8 cellular contexts compared by ENCODE assay signal in the genomic region with DNA sequence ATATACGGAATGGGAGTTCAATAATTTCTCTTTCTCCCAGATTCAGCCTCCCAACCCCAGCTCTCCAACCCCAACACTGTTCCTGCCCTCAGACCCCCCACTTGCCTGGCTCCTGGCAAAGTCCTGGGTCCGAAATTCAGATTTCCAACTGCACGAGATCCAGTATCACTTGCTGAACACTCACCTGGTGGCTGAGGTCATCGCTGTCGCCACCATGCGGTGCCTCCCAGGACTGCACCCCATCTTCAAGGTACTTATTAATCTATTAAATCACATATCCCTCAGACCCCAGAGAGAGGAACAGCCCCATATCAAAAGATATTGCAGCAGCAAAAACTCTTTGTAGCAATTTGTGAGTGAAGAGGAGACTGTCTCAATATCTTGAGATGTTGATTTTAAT. TPM values are rescaled to one million over a fixed set of nuclear protein-coding genes. Genes with fewer than 3 reads are reported as not detected.
A peak's percentile ranks its signal among the peaks of the same experiment; 100 is the strongest.
DNase-seq lines count a peak whose midpoint lies in the region; ATAC-seq lines count a peak whose summit lies in the region.

No MANE protein-coding gene starts in this region.

- no peaks in the 10 kb centered on the region for H3K9me3 Mint-ChIP-seq in activated naive CD4-positive, alpha-beta T cell treated with anti-CD3 and anti-CD28 coated beads, Interleukin-2, amount 10 ng/mL, durations not matched to agents 7 days and 5 days
- H3K9me3 Mint-ChIP-seq in stimulated activated memory B cell treated with anti-CD40 and anti-IgM and Interleukin-4, amounts not matched to agents 10 μg/mL and 1 μg/mL and 100 μg/mL, for 72 hours: no peaks in the 10 kb centered on the region

- no peak overlapping the region for H3K27ac Mint-ChIP-seq in activated naive CD4-positive, alpha-beta T cell treated with anti-CD3 and anti-CD28 coated beads, Interleukin-2, amount 10 ng/mL, durations not matched to agents 7 days and 5 days
- H3K27ac Mint-ChIP-seq in stimulated activated memory B cell treated with anti-CD40 and anti-IgM and Interleukin-4, amounts not matched to agents 10 μg/mL and 1 μg/mL and 100 μg/mL, for 72 hours: no peak overlapping the region

- CTCF ChIA-PET in activated naive CD4-positive, alpha-beta T cell treated with anti-CD3 and anti-CD28 coated beads, Interleukin-2, amount 10 ng/mL, durations not matched to agents 7 days and 5 days (lab: Charles Lee): interaction anchor here (10.6 kb wide), 1 partner anchor 87 kb away, joined by 214 read pairs; no protein-coding TSS in a partner anchor

- peaks cover 48% of the 10 kb centered on the region for H3K36me3 Mint-ChIP-seq in activated naive CD4-positive, alpha-beta T cell treated with anti-CD3 and anti-CD28 coated beads, Interleukin-2, amount 10 ng/mL, durations not matched to agents 7 days and 5 days
- peaks cover 66% of the 10 kb centered on the region for H3K36me3 Mint-ChIP-seq in stimulated activated memory B cell treated with anti-CD40 and anti-IgM and Interleukin-4, amounts not matched to agents 10 μg/mL and 1 μg/mL and 100 μg/mL, for 72 hours

- no peaks in the 10 kb centered on the region for H3K27me3 Mint-ChIP-seq in activated naive CD4-positive, alpha-beta T cell treated with anti-CD3 and anti-CD28 coated beads, Interleukin-2, amount 10 ng/mL, durations not matched to agents 7 days and 5 days
- H3K27me3 Mint-ChIP-seq in stimulated activated memory B cell treated with anti-CD40 and anti-IgM and Interleukin-4, amounts not matched to agents 10 μg/mL and 1 μg/mL and 100 μg/mL, for 72 hours: no peaks in the 10 kb centered on the region

- DNase-seq in AG20443 (ENCODE audit: low spot score) (peak; percentile 40), HT-29 (ENCODE audit: low spot score) (peak; percentile 4), left lobe of liver (ENCODE audit: low spot score) (no peak), SK-N-DZ (ENCODE audit: low spot score) (no peak), NCI-H187 (lab: John Stamatoyannopoulos, UW) (no peak)
- peak; percentile 62 for DNase-seq in activated naive CD4-positive, alpha-beta T cell treated with anti-CD3 and anti-CD28 coated beads, Interleukin-2, amount 10 ng/mL, durations not matched to agents 7 days and 5 days

- ATAC-seq in left lobe of liver (peak; percentile 18), HG02763 (IDR thresholded peaks at IDR 0.05; ENCODE audit: unreplicated experiment) (no peak)
- ATAC-seq in stimulated activated memory B cell treated with anti-CD40 and anti-IgM and Interleukin-4, amounts not matched to agents 10 μg/mL and 1 μg/mL and 100 μg/mL, for 72 hours: no peak

- peaks cover 6% of the 10 kb centered on the region for H3K4me1 Mint-ChIP-seq in activated naive CD4-positive, alpha-beta T cell treated with anti-CD3 and anti-CD28 coated beads, Interleukin-2, amount 10 ng/mL, durations not matched to agents 7 days and 5 days
- peaks cover 31% of the 10 kb centered on the region for H3K4me1 Mint-ChIP-seq in stimulated activated memory B cell treated with anti-CD40 and anti-IgM and Interleukin-4, amounts not matched to agents 10 μg/mL and 1 μg/mL and 100 μg/mL, for 72 hours

- no peak overlapping the region for H3K4me3 Mint-ChIP-seq in activated naive CD4-positive, alpha-beta T cell treated with anti-CD3 and anti-CD28 coated beads, Interleukin-2, amount 10 ng/mL, durations not matched to agents 7 days and 5 days
- H3K4me3 Mint-ChIP-seq in stimulated activated memory B cell treated with anti-CD40 and anti-IgM and Interleukin-4, amounts not matched to agents 10 μg/mL and 1 μg/mL and 100 μg/mL, for 72 hours: no peak overlapping the region

RNA-seq across cellular contexts. Expression of gene ALOX12, which starts 5.7 kb away (rescaled TPM):
- total RNA-seq in HT-29 (2014; rRNA removed; shearing (Covaris generic)): not detected in 2 replicates
- not detected for total RNA-seq in left lobe of liver
- not detected in 2 replicates for polyA plus RNA-seq in SK-N-DZ (2014; cell fraction: cytosol; rRNA removed)
- not detected in 2 replicates for polyA plus RNA-seq in SK-N-DZ (2014; cell fraction: nucleus; rRNA removed)

RNA-seq across cellular contexts. Expression of gene RNASEK, which starts 10.9 kb away (rescaled TPM):
- 111 and 114 TPM in 2 replicates for total RNA-seq in HT-29 (2014; rRNA removed; shearing (Covaris generic))
- total RNA-seq in left lobe of liver: 83.9 TPM
- 268 and 362 TPM in 2 replicates for polyA plus RNA-seq in SK-N-DZ (2014; cell fraction: cytosol; rRNA removed)
- polyA plus RNA-seq in SK-N-DZ (2014; cell fraction: nucleus; rRNA removed): 116 and 159 TPM in 2 replicates

RNA-seq across cellular contexts. Expression of gene BCL6B, which starts 21.3 kb away (rescaled TPM):
- not detected in 2 replicates for total RNA-seq in HT-29 (2014; rRNA removed; shearing (Covaris generic))
- total RNA-seq in left lobe of liver: 1.7 TPM
- 0.26 and 0.74 TPM in 2 replicates for polyA plus RNA-seq in SK-N-DZ (2014; cell fraction: cytosol; rRNA removed)
- 0.17 and 0.20 TPM in 2 replicates for polyA plus RNA-seq in SK-N-DZ (2014; cell fraction: nucleus; rRNA removed)

RNA-seq across cellular contexts. Expression of gene SLC16A13, which starts 34.3 kb away (rescaled TPM):
- 0.16 and 0.28 TPM in 2 replicates for total RNA-seq in HT-29 (2014; rRNA removed; shearing (Covaris generic))
- 39.9 TPM for total RNA-seq in left lobe of liver
- polyA plus RNA-seq in SK-N-DZ (2014; cell fraction: cytosol; rRNA removed): not detected in 2 replicates
- not detected in 2 replicates for polyA plus RNA-seq in SK-N-DZ (2014; cell fraction: nucleus; rRNA removed)

RNA-seq across cellular contexts. Expression of gene SLC16A11, which starts 42.3 kb away (rescaled TPM):
- total RNA-seq in HT-29 (2014; rRNA removed; shearing (Covaris generic)): not detected in 2 replicates
- total RNA-seq in left lobe of liver: 2.5 TPM
- not detected in 2 replicates for polyA plus RNA-seq in SK-N-DZ (2014; cell fraction: cytosol; rRNA removed)
- 1.3 and 1.6 TPM in 2 replicates for polyA plus RNA-seq in SK-N-DZ (2014; cell fraction: nucleus; rRNA removed)

Comparison
In these comparisons a context has a peak if more than half of its experiments do, and no peak if none do; other contexts are left out.
1. DNase-seq: peak in AG20443 (single experiment), HT-29 (single experiment) and activated naive CD4-positive, alpha-beta T cell treated with anti-CD3 and anti-CD28 coated beads, Interleukin-2, amount 10 ng/mL, durations not matched to agents 7 days and 5 days (single experiment); none in left lobe of liver (single experiment), SK-N-DZ (single experiment) and NCI-H187 (0 of 2).